9 cellular contexts compared by ENCODE assay signal in the genomic region with DNA sequence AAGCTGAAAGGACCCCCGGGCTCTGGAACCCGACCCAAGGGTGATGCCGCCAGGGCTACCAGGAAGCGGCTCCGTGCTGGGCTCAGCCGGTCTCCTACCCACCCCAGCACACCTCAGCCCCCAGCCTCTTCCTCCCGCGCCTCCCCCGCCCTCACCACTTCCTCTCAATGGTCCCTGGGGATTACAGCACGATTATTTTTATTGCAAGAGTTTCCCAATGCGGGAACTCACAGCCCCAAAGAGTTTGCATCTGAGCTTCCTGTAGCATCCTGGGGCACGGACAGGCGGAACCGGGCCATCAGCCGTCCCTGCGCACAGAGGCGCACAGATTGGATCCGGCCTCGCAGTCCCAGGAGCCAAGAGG. TPM values are rescaled to one million over a fixed set of nuclear protein-coding genes. Genes with fewer than 3 reads are reported as not detected.
DNase-seq lines count a peak whose midpoint lies in the region; ATAC-seq and TF ChIP-seq lines count a peak whose summit lies in the region.
"Had no signal": no experiment of that assay in that cellular context is flagged by ENCODE, and none has a peak within 500 bp of the region (broad histone marks: within the 10 kb centered on the region; RNA-seq: fewer than 3 reads in every experiment).

No MANE protein-coding gene starts in this region.

- ATAC-seq in Panc1 (no peak), HG02884 (IDR thresholded peaks at IDR 0.05; ENCODE audit: unreplicated experiment) (no peak)
- peak; percentile 5 for ATAC-seq in stimulated activated naive CD8-positive, alpha-beta T cell treated with anti-CD3 and anti-CD28 coated beads, Interleukin-15, Interleukin-2, amounts not matched to agents 100 U/mL and 50 U/mL, for 24 hours

- no peak for DNase-seq in T-helper 1 cell
- DNase-seq in Panc1 (ENCODE audit: low read depth, low spot score), result no peak
- peak; percentile 64 for DNase-seq in fibroblast of pulmonary artery (ENCODE audit: low read depth)
- DNase-seq in stimulated activated naive CD8-positive, alpha-beta T cell treated with anti-CD3 and anti-CD28 coated beads, Interleukin-15, Interleukin-2, amounts not matched to agents 100 U/mL and 50 U/mL, for 24 hours, result peak; percentile 55
- no peak for DNase-seq in Ammon's horn (ENCODE audit: low spot score)
- no peak for DNase-seq in NCI-H748 (lab: John Stamatoyannopoulos, UW; ENCODE audit: unreplicated experiment)

- BruUV-seq in Panc1 (replicated peaks; lab: Mats Ljungman, UMichigan), result no TSS peak

- no peaks in the 10 kb centered on the region for H3K27me3 ChIP-seq in Panc1 (ENCODE audit: control insufficient read depth, insufficient read depth, low read length)

- H3K4me3 ChIP-seq in Panc1 (ENCODE audit: low read depth in 2 of 2, low read length in 2 of 2), result peak overlapping the region in 1 of 2 experiments; percentile 30; a peak in 2 of 4 replicates
- no peak overlapping the region for H3K4me3 ChIP-seq in fibroblast of pulmonary artery (replicated peaks; ENCODE audit: low read depth, low read length)

- H3K9me3 Mint-ChIP-seq in T-helper 1 cell treated with Interleukin-12 subunit alpha and Interleukin-12 subunit beta and Interleukin-4 antibody, amounts not matched to agents 30 μg/mL and 1 μg/mL, for 36 hours, result no peaks in the 10 kb centered on the region

- POLR2A ChIA-PET in Panc1 (lab: Charles Lee), result no interaction called here

- H3K27ac Mint-ChIP-seq in T-helper 1 cell treated with Interleukin-12 subunit alpha and Interleukin-12 subunit beta and Interleukin-4 antibody, amounts not matched to agents 30 μg/mL and 1 μg/mL, for 36 hours, result peak overlapping the region; percentile 81

- H3K27me3 Mint-ChIP-seq in T-helper 1 cell treated with Interleukin-12 subunit alpha and Interleukin-12 subunit beta and Interleukin-4 antibody, amounts not matched to agents 30 μg/mL and 1 μg/mL, for 36 hours (ENCODE audit: low read depth), result no peaks in the 10 kb centered on the region

- CTCF ChIA-PET in Panc1 (lab: Charles Lee), result no interaction called here

- peaks cover 46% of the 10 kb centered on the region for H3K4me1 Mint-ChIP-seq in T-helper 1 cell treated with Interleukin-12 subunit alpha and Interleukin-12 subunit beta and Interleukin-4 antibody, amounts not matched to agents 30 μg/mL and 1 μg/mL, for 36 hours (ENCODE audit: low read depth)

- H3K27ac ChIP-seq in Panc1 (ENCODE audit: low read length), result peak overlapping the region; percentile 39; the same call in 1 of the 2 replicates

- peak overlapping the region; percentile 78 for H3K4me3 Mint-ChIP-seq in T-helper 1 cell treated with Interleukin-12 subunit alpha and Interleukin-12 subunit beta and Interleukin-4 antibody, amounts not matched to agents 30 μg/mL and 1 μg/mL, for 36 hours

- H3K4me1 ChIP-seq in Panc1 (ENCODE audit: control insufficient read depth, insufficient read depth, low read length), result peaks cover 30% of the 10 kb centered on the region

- H3K9me3 ChIP-seq in Panc1 (ENCODE audit: control insufficient read depth, insufficient read depth, low read depth, low read length), result no peaks in the 10 kb centered on the region

- in situ Hi-C loops in Panc1 (cut with HindIII; ENCODE audit: low pct_unique_long_range_greater_than_20kb, low sequenced_read_pairs), result no loop called here

- no peaks in the 10 kb centered on the region for H3K36me3 ChIP-seq in Panc1 (ENCODE audit: control insufficient read depth, insufficient read depth, low read length)

- peaks cover 9% of the 10 kb centered on the region for H3K36me3 Mint-ChIP-seq in T-helper 1 cell treated with Interleukin-12 subunit alpha and Interleukin-12 subunit beta and Interleukin-4 antibody, amounts not matched to agents 30 μg/mL and 1 μg/mL, for 36 hours (ENCODE audit: low read depth)

- TF ChIP-seq CTCF in Panc1 (IDR thresholded peaks at IDR 0.05), result no peak
- no peak for TF ChIP-seq CTCF in fibroblast of pulmonary artery (IDR thresholded peaks at IDR 0.05; ENCODE audit: low read length, missing control alignments)

- intact Hi-C loops in Panc1 (cut with micrococcal nuclease; ENCODE audit: unreplicated experiment), result loop anchor here (5.0 kb wide), 1 partner anchor 39 kb away; no protein-coding TSS in a partner anchor

RNA-seq across cellular contexts. Expression of a gene that starts 8.7 kb away (rescaled TPM):
- total RNA-seq in Panc1 (2021; ENCODE audit: unreplicated experiment), result 50.9 TPM
- polyA plus RNA-seq in Panc1 (2012; ENCODE audit: insufficient read length), result 59.8 TPM

RNA-seq across cellular contexts. Expression of a gene that starts 10.4 kb away (rescaled TPM):
- total RNA-seq in Panc1 (2021; ENCODE audit: unreplicated experiment), result 3.0 TPM
- 3.4 TPM for polyA plus RNA-seq in Panc1 (2012; ENCODE audit: insufficient read length)
- polyA plus RNA-seq: BJ had no signal

RNA-seq across cellular contexts. Expression of a gene that starts 57.6 kb away (rescaled TPM):
- total RNA-seq in Panc1 (2021; ENCODE audit: unreplicated experiment), result 226 TPM
- polyA plus RNA-seq in Panc1 (2012; ENCODE audit: insufficient read length), result 169 TPM

Comparison
In these comparisons a context has a peak if more than half of its experiments do, and no peak if none do; other contexts are left out.
1. DNase-seq: peak in fibroblast of pulmonary artery (single experiment) and stimulated activated naive CD8-positive, alpha-beta T cell treated with anti-CD3 and anti-CD28 coated beads, Interleukin-15, Interleukin-2, amounts not matched to agents 100 U/mL and 50 U/mL, for 24 hours (single experiment); none in T-helper 1 cell (0 of 5), Panc1 (single experiment), Ammon's horn (single experiment) and NCI-H748 (single experiment).